Comparison of ENCODE assay signal across 1 cellular context in the genomic region with DNA sequence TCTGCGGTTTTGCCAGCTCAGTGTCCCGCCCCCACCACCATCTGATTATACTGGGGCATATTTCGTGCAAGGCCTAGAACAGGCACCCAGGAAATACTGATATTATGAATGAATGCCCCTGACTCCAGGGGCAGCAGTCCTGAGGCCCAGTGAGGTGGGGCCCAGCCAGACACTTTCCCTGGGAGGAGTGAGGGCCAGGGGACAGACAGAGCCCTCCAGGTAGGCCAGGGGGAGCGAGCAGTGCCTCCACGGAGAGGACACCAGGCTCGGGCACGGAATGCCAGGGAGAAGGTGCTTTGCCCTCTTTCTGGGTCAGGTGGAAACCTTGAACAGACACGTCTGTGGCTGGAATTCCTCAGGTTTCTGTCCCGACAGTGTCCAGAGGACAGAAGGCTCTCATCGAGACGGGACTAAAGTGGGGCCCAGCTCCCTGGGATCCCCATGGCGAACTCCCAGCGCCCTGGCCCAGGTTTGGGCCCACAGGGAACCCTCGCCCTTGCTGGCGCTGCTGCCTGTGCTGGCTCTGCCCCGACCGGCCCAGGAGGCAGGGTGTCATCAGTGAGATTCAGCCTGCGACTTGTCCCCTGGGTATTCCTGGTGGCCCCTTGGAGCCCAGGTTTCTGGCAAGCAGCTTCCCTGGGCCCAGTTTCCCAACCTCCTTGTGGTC.
A peak's percentile ranks its signal among the peaks of the same experiment; 100 is the strongest.
TF ChIP-seq lines count a peak whose summit lies in the region.

No MANE protein-coding gene starts in this region.

TF ChIP-seq in K562, 482 proteins besides CTCF, POLR2A, EP300 and RAD21:
- TF ChIP-seq RBFOX2 (IDR thresholded peaks at IDR 0.05; ENCODE audit: low read depth, low read length) (peak; percentile 50), ZNF184 (CRISPR knock-in tag; IDR thresholded peaks at IDR 0.05) (no peak), GABPA (tag; conservative IDR thresholded peaks at IDR 0.05; ENCODE audit: low read depth) (no peak), LCOR (CRISPR knock-in tag; IDR thresholded peaks at IDR 0.05) (no peak)
- TF ChIP-seq, protein P1, sequence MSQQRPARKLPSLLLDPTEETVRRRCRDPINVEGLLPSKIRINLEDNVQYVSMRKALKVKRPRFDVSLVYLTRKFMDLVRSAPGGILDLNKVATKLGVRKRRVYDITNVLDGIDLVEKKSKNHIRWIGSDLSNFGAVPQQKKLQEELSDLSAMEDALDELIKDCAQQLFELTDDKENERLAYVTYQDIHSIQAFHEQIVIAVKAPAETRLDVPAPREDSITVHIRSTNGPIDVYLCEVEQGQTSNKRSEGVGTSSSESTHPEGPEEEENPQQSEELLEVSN (IDR thresholded peaks at IDR 0.05; ENCODE audit: borderline replicate concordance in 1 of 2, extremely low read depth in 1 of 2, insufficient read depth in 1 of 2, insufficient read length in 1 of 2, low read depth in 1 of 2, low read length in 1 of 2, poor library complexity in 1 of 2, severe bottlenecking in 1 of 2): no peak
TF ChIP-seq in K562: peak in this region for 1.
